ENCODE assay signal across 1 cellular context in genomic region chr1:145960468-145961108, GRCh38.
TF ChIP-seq lines count a peak whose summit lies in the region.

No MANE protein-coding gene starts in this region.

TF ChIP-seq in A549, 52 proteins besides CTCF, POLR2A, EP300 and RAD21 (continued from another document):
- TF ChIP-seq BCL3 (IDR thresholded peaks at IDR 0.05), result peak; percentile 15; the same call in 1 of the 3 replicates
- 0 out of 2 replicates have a peak, but pooled peaks have one; percentile 37 for TF ChIP-seq RARB (CRISPR knock-in tag; IDR thresholded peaks at IDR 0.05)
- no peak for TF ChIP-seq CHD2 (IDR thresholded peaks at IDR 0.05; ENCODE audit: low read length, partially characterized antibody)
- no peak for TF ChIP-seq FOXS1 (CRISPR knock-in tag; IDR thresholded peaks at IDR 0.05)
- no peak for TF ChIP-seq GATA3 (IDR thresholded peaks at IDR 0.05; ENCODE audit: borderline replicate concordance)
- TF ChIP-seq ESRRA (IDR thresholded peaks at IDR 0.05; ENCODE audit: borderline replicate concordance, low read length), result no peak
TF ChIP-seq in A549: peak in this region for 5.
